ENCODE assay signal across 20 cellular contexts in genomic region chr6:144811140-144811539, GRCh38.
DNase-seq lines count a peak whose midpoint lies in the region; ATAC-seq and TF ChIP-seq lines count a peak whose summit lies in the region.
"Had no signal": no experiment of that assay in that cellular context is flagged by ENCODE, and none has a peak within 500 bp of the region (broad histone marks: within the 10 kb centered on the region; RNA-seq: fewer than 3 reads in every experiment).

No MANE protein-coding gene starts in this region.

- no peaks in the 10 kb centered on the region for H3K9me3 ChIP-seq in MG63
- H3K9me3 ChIP-seq: BLaER1, HAP-1 had no signal

- H3K4me1 ChIP-seq in foreskin keratinocyte, result no peaks in the 10 kb centered on the region
- H3K4me1 ChIP-seq: BLaER1, HAP-1 had no signal

- H3K27me3 ChIP-seq in MG63 (no peaks in the 10 kb centered on the region), foreskin keratinocyte (no peaks in the 10 kb centered on the region)
- H3K27me3 ChIP-seq: BLaER1 had no signal

- TF ChIP-seq CTCF in AG10803 (conservative IDR thresholded peaks at IDR 0.05; ENCODE audit: low read length) (no peak), foreskin keratinocyte (conservative IDR thresholded peaks at IDR 0.05) (no peak)

- DNase-seq in AG10803 (ENCODE audit: low read depth) (peak; percentile 9), MG63 (peak; percentile 12), caudate nucleus (lab: John Stamatoyannopoulos, UW) (no peak), iris pigment epithelial cell (ENCODE audit: low read depth) (peak; percentile 45), foreskin keratinocyte (no peak), ACHN (no peak), H4 (ENCODE audit: low spot score) (no peak)
- DNase-seq: CD4-positive, alpha-beta T cell; COR-L47; DMS79; NCI-H146; NCI-H2029; NCI-H2227 treated with DMSO at 0.1 percent for 48 hours; NCI-H510A; NK-92 treated with Interleukin-12 subunit alpha and Interleukin-12 subunit beta, amount 100 ng/mL, for 24 hours had no signal

- in situ Hi-C loops in ACHN (cut with HindIII; ENCODE audit: low pct_ligation_motif_present, low pct_unique_long_range_greater_than_20kb, low sequenced_read_pairs), result no loop called here

- H3K36me3 ChIP-seq in MG63, result no peaks in the 10 kb centered on the region

- H3K27ac ChIP-seq in caudate nucleus (ENCODE audit: low read depth, low read length) (peak overlapping the region; percentile 39), foreskin keratinocyte (no peak overlapping the region)
- H3K27ac ChIP-seq: BLaER1 had no signal

- ATAC-seq in foreskin keratinocyte (no peak), GM18498 (IDR thresholded peaks at IDR 0.05; ENCODE audit: unreplicated experiment) (no peak)
- ATAC-seq: Panc1, SK-N-SH treated with all-trans-retinoic acid at 6 μM for 48 hours had no signal

- H3K4me3 ChIP-seq in AG10803 (ENCODE audit: low read length) (no peak overlapping the region), MG63 (no peak overlapping the region)
- H3K4me3 ChIP-seq: BLaER1, HAP-1 had no signal

Comparison
In these comparisons a context has a peak if more than half of its experiments do, and no peak if none do; other contexts are left out.
1. DNase-seq: peak in AG10803 (single experiment), MG63 (single experiment) and iris pigment epithelial cell (single experiment); none in caudate nucleus (0 of 61), foreskin keratinocyte (0 of 2), ACHN (single experiment) and H4 (single experiment).